Comparison of ENCODE assay signal across 8 cellular contexts in the genomic region with DNA sequence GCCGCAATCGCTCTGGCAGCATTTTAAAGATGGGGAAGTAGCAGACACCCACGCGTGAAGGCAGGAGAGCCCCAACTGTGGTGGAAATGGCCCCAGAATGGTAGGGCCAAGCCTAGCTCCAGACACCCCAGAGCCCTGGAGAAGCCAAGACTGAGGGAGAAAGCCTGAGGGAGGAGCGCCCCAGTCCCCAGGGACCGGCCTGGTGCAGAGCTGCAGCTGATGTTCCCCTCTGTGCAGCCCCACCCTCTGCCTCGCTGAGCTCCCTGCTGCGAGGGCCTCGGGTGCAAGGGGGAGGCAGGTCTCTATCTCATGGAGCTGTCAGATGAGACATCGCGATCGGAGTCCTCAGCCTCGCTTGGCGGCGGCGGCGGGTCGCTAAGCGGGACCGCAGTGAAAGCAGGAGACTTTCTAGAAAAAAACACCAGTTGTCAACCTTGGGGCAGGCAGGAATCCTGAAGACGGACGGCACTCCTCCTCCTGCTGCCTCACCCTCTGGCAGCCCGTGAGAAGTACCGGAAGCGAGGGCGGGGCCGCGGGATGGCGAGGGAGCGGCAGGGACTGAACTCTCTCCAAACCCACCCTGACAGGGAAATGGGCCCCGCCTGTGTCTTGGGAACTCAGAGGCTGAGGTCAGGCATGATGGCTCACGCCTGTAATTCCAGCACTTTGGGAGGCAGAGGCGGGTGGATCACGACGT. TPM values are rescaled to one million over a fixed set of nuclear protein-coding genes. Genes with fewer than 3 reads are reported as not detected.
A peak's percentile ranks its signal among the peaks of the same experiment; 100 is the strongest.
DNase-seq lines count a peak whose midpoint lies in the region; ATAC-seq and TF ChIP-seq lines count a peak whose summit lies in the region.

No MANE protein-coding gene starts in this region.

- no peak for ATAC-seq in GM18868 (IDR thresholded peaks at IDR 0.05; ENCODE audit: unreplicated experiment)

- peak overlapping the region; percentile 68 for H3K56ac ChIP-seq in mesendoderm (ENCODE audit: low read length)

- H2AK5ac ChIP-seq in mesendoderm (ENCODE audit: low read length): no peak overlapping the region

- DNase-seq in GM04503 (ENCODE audit: low read depth) (peak; percentile 91), NAMALWA (ENCODE audit: low spot score) (peak; percentile 40), UCSD-AML1 (lab: John Stamatoyannopoulos, UW; ENCODE audit: unreplicated experiment) (peak; percentile 79), ecto neural progenitor cell (ENCODE audit: low spot score) (peak; percentile 89), mesendoderm (peak; percentile 97), tibial artery (peak; percentile 95 to 97), NCI-H1930 (lab: John Stamatoyannopoulos, UW) (no peak)

- H2BK120ac ChIP-seq in mesendoderm (ENCODE audit: low read depth, low read length): no peak overlapping the region

- H3K27ac ChIP-seq in mesendoderm (ENCODE audit: low read depth, low read length) (no peak overlapping the region), tibial artery (peak overlapping the region; percentile 68 to 76)

- H3K9me3 ChIP-seq in tibial artery: no peaks in the 10 kb centered on the region

- peaks cover 2% of the 10 kb centered on the region for H3K79me1 ChIP-seq in mesendoderm (ENCODE audit: low read length)

- no peak overlapping the region for H3K4me3 ChIP-seq in mesendoderm (ENCODE audit: low read length)
- peak overlapping the region in 1 of 2 donors; percentile 16 for H3K4me3 ChIP-seq in tibial artery

- H3K36me3 ChIP-seq in mesendoderm (ENCODE audit: control insufficient read depth, insufficient read depth, low read length) (peaks cover 21% of the 10 kb centered on the region), tibial artery (peaks cover 22 to 59% (median 38%) of the 10 kb centered on the region in 3 donors)

- TF ChIP-seq CTCF in tibial artery (IDR thresholded peaks at IDR 0.05): no peak

- no peak overlapping the region for H3K18ac ChIP-seq in mesendoderm (ENCODE audit: low read length)

- peak overlapping the region; percentile 50 for H3K9ac ChIP-seq in mesendoderm (ENCODE audit: low read length)

- H3K27me3 ChIP-seq in mesendoderm (ENCODE audit: insufficient read depth, low read length, poor library complexity): no peaks in the 10 kb centered on the region
- H3K27me3 ChIP-seq in tibial artery: no peaks in the 10 kb centered on the region

- WGBS in mesendoderm (ENCODE audit: extremely low coverage, insufficient coverage, low lambda C conversion rate): no CpG with 5 or more reads among the region's 35 CpGs

- no peak overlapping the region for H2BK15ac ChIP-seq in mesendoderm (replicated peaks; ENCODE audit: low read depth)

- H2BK5ac ChIP-seq in mesendoderm (ENCODE audit: low read length): no peak overlapping the region

- peaks cover 15% of the 10 kb centered on the region for H3K79me2 ChIP-seq in mesendoderm (ENCODE audit: control insufficient read depth, insufficient read depth, low read length)

- H4K5ac ChIP-seq in mesendoderm (ENCODE audit: low read length): no peak overlapping the region

- H3K23ac ChIP-seq in mesendoderm (ENCODE audit: low read length): no peak overlapping the region

- H3K4me2 ChIP-seq in mesendoderm (ENCODE audit: low read length): no peak overlapping the region

- no peak overlapping the region for H3K4ac ChIP-seq in mesendoderm (ENCODE audit: low read depth, low read length)

- H4K8ac ChIP-seq in mesendoderm (ENCODE audit: low read depth, low read length): no peak overlapping the region

- peaks cover 8% of the 10 kb centered on the region for H3K4me1 ChIP-seq in mesendoderm (ENCODE audit: control insufficient read depth, low read depth, low read length)
- peaks cover 0 to 48% (median 46%) of the 10 kb centered on the region in 4 donors for H3K4me1 ChIP-seq in tibial artery

- intact Hi-C loops in tibial artery (cut with DNase I; ENCODE audit: low total_unique reads): no loop called here

RNA-seq across cellular contexts. Expression of a gene that starts 6.0 kb away (rescaled TPM):
- 5,113 TPM for polyA plus RNA-seq in mesendoderm (2013, experiment 1 of 2)
- 5,145 TPM for polyA plus RNA-seq in mesendoderm (2013, experiment 2 of 2)

RNA-seq across cellular contexts. Expression of a gene that starts 15.5 kb away (rescaled TPM):
- 4.3 TPM for polyA plus RNA-seq in mesendoderm (2013, experiment 1 of 2)
- 4.1 TPM for polyA plus RNA-seq in mesendoderm (2013, experiment 2 of 2)

RNA-seq across cellular contexts. Expression of a gene that starts 27.8 kb away (rescaled TPM):
- 68.0 TPM for polyA plus RNA-seq in mesendoderm (2013, experiment 1 of 2)
- 67.6 TPM for polyA plus RNA-seq in mesendoderm (2013, experiment 2 of 2)

RNA-seq across cellular contexts. Expression of a gene that starts 46.4 kb away (rescaled TPM):
- 52.1 TPM for polyA plus RNA-seq in mesendoderm (2013, experiment 1 of 2)
- polyA plus RNA-seq in mesendoderm (2013, experiment 2 of 2): 50.5 TPM

RNA-seq across cellular contexts. Expression of a gene that starts 47.3 kb away (rescaled TPM):
- 887 TPM for polyA plus RNA-seq in mesendoderm (2013, experiment 1 of 2)
- polyA plus RNA-seq in mesendoderm (2013, experiment 2 of 2): 886 TPM

Comparison
In these comparisons a context has a peak if more than half of its experiments do, and no peak if none do; other contexts are left out.
1. DNase-seq: peak in GM04503 (single experiment), NAMALWA (single experiment), UCSD-AML1 (single experiment), ecto neural progenitor cell (single experiment), mesendoderm (single experiment) and tibial artery (2 of 2); none in NCI-H1930 (0 of 2).